8 cellular contexts compared by ENCODE assay signal in the genomic region with DNA sequence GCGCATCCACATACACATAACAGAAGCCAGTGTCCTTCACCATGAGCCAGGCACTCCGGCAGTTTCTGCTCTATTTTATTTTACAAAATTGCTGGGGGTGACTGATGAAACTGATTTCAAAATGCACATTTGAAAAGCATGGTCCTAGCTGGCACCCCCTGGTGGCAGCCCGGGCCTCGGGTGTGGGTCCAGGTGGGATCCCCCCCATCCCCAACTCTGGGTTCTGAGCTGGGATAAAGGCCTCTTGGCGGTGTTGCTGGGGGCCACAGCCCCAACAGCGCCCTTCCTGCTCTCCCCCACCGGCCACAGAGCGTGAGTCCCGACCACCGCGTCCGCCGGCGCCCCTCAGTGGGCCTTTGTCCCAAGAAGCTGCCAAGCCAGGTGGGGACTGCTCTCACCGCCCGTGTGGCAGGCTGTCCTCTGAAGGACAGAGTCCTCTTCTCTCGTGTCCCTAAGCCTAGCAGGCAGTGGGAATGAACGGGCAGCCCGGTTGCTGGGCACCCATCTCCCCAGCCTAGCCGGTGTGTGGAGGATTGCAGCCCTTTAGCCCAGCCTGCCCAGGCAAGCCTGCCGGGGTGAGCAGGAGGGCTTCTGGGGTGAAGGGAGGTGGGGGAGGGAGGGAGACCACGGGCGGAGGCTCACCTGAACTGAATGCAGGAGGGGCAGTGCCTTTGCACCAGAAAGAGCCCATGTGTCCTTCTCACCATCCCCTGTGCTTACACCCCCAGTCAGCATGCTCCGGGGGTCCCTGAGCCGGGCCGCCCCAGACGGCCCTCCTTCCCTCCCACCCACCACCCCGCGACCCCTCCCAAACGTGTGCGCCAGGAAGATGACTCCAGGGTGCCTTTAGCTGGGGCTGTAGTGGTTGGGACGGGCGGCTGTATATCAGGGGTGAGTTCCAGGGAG. TPM values are rescaled to one million over a fixed set of nuclear protein-coding genes. Genes with fewer than 3 reads are reported as not detected.
DNase-seq lines count a peak whose midpoint lies in the region; ATAC-seq, FAIRE-seq and TF ChIP-seq lines count a peak whose summit lies in the region.

No MANE protein-coding gene starts in this region.

- TF ChIP-seq CTCF in AG10803 (conservative IDR thresholded peaks at IDR 0.05; ENCODE audit: low read length), result peak; percentile 69
- TF ChIP-seq CTCF in mesothelial cell of epicardium (IDR thresholded peaks at IDR 0.05; ENCODE audit: unreplicated experiment), result peak; percentile 55

- H3K27me3 Mint-ChIP-seq in mesothelial cell of epicardium (ENCODE audit: low read depth), result peaks cover 73% of the 10 kb centered on the region

- H3K27me3 ChIP-seq in duodenal mucosa (ENCODE audit: control insufficient read depth in 1 of 2, insufficient read depth in 2 of 2, low read length in 2 of 2) (peaks cover 4 to 5% of the 10 kb centered on the region in 2 donors), subcutaneous abdominal adipose tissue (ENCODE audit: control insufficient read depth in 5 of 5, insufficient read depth in 4 of 5, low read length in 5 of 5) (peaks cover 21 to 60% (median 44%) of the 10 kb centered on the region in 5 donors)

- H3K27ac ChIP-seq in duodenal mucosa (ENCODE audit: low read depth, low read length), result no peak overlapping the region
- H3K27ac ChIP-seq in subcutaneous abdominal adipose tissue (ENCODE audit: low read depth, low read length), result no peak overlapping the region

- H3K4me1 ChIP-seq in duodenal mucosa (ENCODE audit: control insufficient read depth in 1 of 2, insufficient read depth in 2 of 2, low read length in 2 of 2) (peaks cover 30 to 57% of the 10 kb centered on the region in 2 donors), subcutaneous abdominal adipose tissue (ENCODE audit: control insufficient read depth in 5 of 5, insufficient read depth in 5 of 5, low read length in 5 of 5) (peaks cover 0 to 42% (median 34%) of the 10 kb centered on the region in 5 donors)

- H3K36me3 Mint-ChIP-seq in mesothelial cell of epicardium, result no peaks in the 10 kb centered on the region

- ATAC-seq in GM21619 (IDR thresholded peaks at IDR 0.05; ENCODE audit: unreplicated experiment) (no peak), HG03045 (IDR thresholded peaks at IDR 0.05; ENCODE audit: unreplicated experiment) (no peak)

- H3K4me1 Mint-ChIP-seq in mesothelial cell of epicardium, result peaks cover 9% of the 10 kb centered on the region

- H3K9ac ChIP-seq in duodenal mucosa (ENCODE audit: low read depth in 1 of 2, low read length in 2 of 2), result peak overlapping the region; percentile 25 to 32
- H3K9ac ChIP-seq in subcutaneous abdominal adipose tissue (ENCODE audit: low read length in 5 of 5), result peak overlapping the region in 3 of 5 donors; percentile 30 to 41 (median 39)

- H3K4me3 ChIP-seq in AG10803 (ENCODE audit: low read length), result no peak overlapping the region; the same call in 1 of the 2 replicates
- peak overlapping the region; percentile 70 for H3K4me3 ChIP-seq in duodenal mucosa (ENCODE audit: low read depth in 1 of 2, low read length in 2 of 2)
- H3K4me3 ChIP-seq in subcutaneous abdominal adipose tissue (ENCODE audit: low read depth in 1 of 5, low read length in 5 of 5), result peak overlapping the region in 3 of 5 donors; percentile 53 to 68 (median 61)

- H3K27ac Mint-ChIP-seq in mesothelial cell of epicardium, result no peak overlapping the region

- H3K9me3 ChIP-seq in duodenal mucosa (ENCODE audit: control insufficient read depth in 1 of 2, low read length in 2 of 2) (no peaks in the 10 kb centered on the region), subcutaneous abdominal adipose tissue (ENCODE audit: control insufficient read depth in 5 of 5, low read length in 5 of 5) (no peaks in the 10 kb centered on the region)

- DNase-seq in AG10803 (ENCODE audit: low read depth) (peak; percentile 51), HTR-8/SVneo (ENCODE audit: insufficient read length, low spot score) (peak; percentile 70), mesothelial cell of epicardium (ENCODE audit: low spot score in 2 of 2, unreplicated experiment in 2 of 2) (no peak)
- peak; percentile 41 to 61 (median 52) for DNase-seq in activated CD4-positive, CD25-positive, alpha-beta regulatory T cell (lab: John Stamatoyannopoulos, UW)

- peak overlapping the region; percentile 66 for H3K4me3 Mint-ChIP-seq in mesothelial cell of epicardium

- H3K36me3 ChIP-seq in duodenal mucosa (ENCODE audit: control insufficient read depth in 1 of 2, insufficient read depth in 2 of 2, low read length in 2 of 2) (no peaks in the 10 kb centered on the region), subcutaneous abdominal adipose tissue (ENCODE audit: control insufficient read depth in 5 of 5, insufficient read depth in 5 of 5, low read length in 5 of 5) (no peaks in the 10 kb centered on the region)

- FAIRE-seq in HTR-8/SVneo (lab: Jason Lieb, UNC), result peak; percentile 38

- H3K9me3 Mint-ChIP-seq in mesothelial cell of epicardium, result no peaks in the 10 kb centered on the region

RNA-seq across cellular contexts. Expression of a gene that starts 0.9 kb away (rescaled TPM):
- 0.29 to 0.69 TPM (median 0.43 TPM) in 3 replicates for total RNA-seq in mesothelial cell of epicardium

RNA-seq across cellular contexts. Expression of a gene that starts 20.8 kb away (rescaled TPM):
- 20.9 to 22.9 TPM (median 21.4 TPM) in 3 replicates for total RNA-seq in mesothelial cell of epicardium

RNA-seq across cellular contexts. Expression of a gene that starts 20.9 kb away (rescaled TPM):
- 22.2 to 28.2 TPM (median 22.2 TPM) in 3 replicates for total RNA-seq in mesothelial cell of epicardium

RNA-seq across cellular contexts. Expression of a gene that starts 22.5 kb away (rescaled TPM):
- 59.5 to 67.2 TPM (median 64.0 TPM) in 3 replicates for total RNA-seq in mesothelial cell of epicardium

RNA-seq across cellular contexts. Expression of a gene that starts 34.6 kb away (rescaled TPM):
- total RNA-seq in mesothelial cell of epicardium, result 116 to 127 TPM (median 121 TPM) in 3 replicates

Comparison
In these comparisons a context has a peak if more than half of its experiments do, and no peak if none do; other contexts are left out.
1. DNase-seq: peak in AG10803 (single experiment), HTR-8/SVneo (single experiment) and activated CD4-positive, CD25-positive, alpha-beta regulatory T cell (4 of 4); none in mesothelial cell of epicardium (0 of 2).